8 cellular contexts compared by ENCODE assay signal in genomic region chr7:92810242-92810611, GRCh38. TPM values are rescaled to one million over a fixed set of nuclear protein-coding genes. Genes with fewer than 3 reads are reported as not detected.
DNase-seq lines count a peak whose midpoint lies in the region; ATAC-seq and TF ChIP-seq lines count a peak whose summit lies in the region.

No MANE protein-coding gene starts in this region.

- peaks cover 4% of the 10 kb centered on the region for H3K9me3 Mint-ChIP-seq in WTC11
- H3K9me3 Mint-ChIP-seq in naive thymus-derived CD4-positive, alpha-beta T cell, result peaks cover 0 to 2% (median 0%) of the 10 kb centered on the region in 11 donors

- no peaks in the 10 kb centered on the region for H3K4me1 ChIP-seq in right cardiac atrium (ENCODE audit: control insufficient read depth, insufficient read depth, low read length)
- peaks cover 21 to 30% of the 10 kb centered on the region in 2 donors for H3K4me1 ChIP-seq in naive thymus-derived CD4-positive, alpha-beta T cell (ENCODE audit: control insufficient read depth in 2 of 2, insufficient read depth in 2 of 2, low read length in 2 of 2)

- peaks cover 3% of the 10 kb centered on the region for H3K36me3 Mint-ChIP-seq in WTC11
- peaks cover 0 to 36% (median 0%) of the 10 kb centered on the region in 5 donors for H3K36me3 Mint-ChIP-seq in naive thymus-derived CD4-positive, alpha-beta T cell

- POLR2A ChIA-PET in WTC11 (lab: Charles Lee), result no interaction called here
- POLR2A ChIA-PET in naive thymus-derived CD4-positive, alpha-beta T cell (lab: Charles Lee), result no interaction called here

- CTCF ChIA-PET in WTC11 (lab: Charles Lee), result interaction anchor here (2.2 kb wide), 1 partner anchor 23 kb away, joined by 7 read pairs; no protein-coding TSS in a partner anchor
- CTCF ChIA-PET in naive thymus-derived CD4-positive, alpha-beta T cell (lab: Charles Lee), result no interaction called here

- ATAC-seq in Right ventricle myocardium superior (ENCODE audit: poor library complexity) (peak; percentile 33), right cardiac atrium (no peak), HG03354 (IDR thresholded peaks at IDR 0.05; ENCODE audit: poor library complexity, severe bottlenecking, unreplicated experiment) (peak; percentile 32), WTC11 (no peak; the same call in 1 of the 2 replicates)
- ATAC-seq in naive thymus-derived CD4-positive, alpha-beta T cell, result no peak

- TF ChIP-seq CTCF in WTC11 (IDR thresholded peaks at IDR 0.05), result no peak

- no peaks in the 10 kb centered on the region for H3K9me3 ChIP-seq in right cardiac atrium (ENCODE audit: control insufficient read depth, low read length)
- H3K9me3 ChIP-seq in naive thymus-derived CD4-positive, alpha-beta T cell (ENCODE audit: control insufficient read depth in 2 of 3, low read length in 3 of 3), result no peaks in the 10 kb centered on the region

- H3K27me3 Mint-ChIP-seq in WTC11 (ENCODE audit: low read depth), result no peaks in the 10 kb centered on the region
- no peaks in the 10 kb centered on the region for H3K27me3 Mint-ChIP-seq in naive thymus-derived CD4-positive, alpha-beta T cell

- whole genome bisulfite sequencing in right cardiac atrium, result 49% methylated on average over 4 of the region's 4 CpGs

- intact Hi-C loops in Right ventricle myocardium superior (cut with DNase I), result no loop called here
- intact Hi-C loops in right cardiac atrium (cut with DNase I), result no loop called here
- intact Hi-C loops in naive thymus-derived CD4-positive, alpha-beta T cell (cut with micrococcal nuclease), result loop anchor here in 1 of 2 donors (10.0 kb wide), 1 partner anchor 45 kb away; no protein-coding TSS in a partner anchor

- H3K27ac Mint-ChIP-seq in WTC11, result peak overlapping the region; percentile 88
- H3K27ac Mint-ChIP-seq in naive thymus-derived CD4-positive, alpha-beta T cell, result peak overlapping the region in 1 of 9 donors; percentile 92

- peak overlapping the region; percentile 25; the same call in 1 of the 2 replicates for H3K4me3 Mint-ChIP-seq in WTC11
- peak overlapping the region in 5 of 10 donors; percentile 2 to 70 (median 41) for H3K4me3 Mint-ChIP-seq in naive thymus-derived CD4-positive, alpha-beta T cell

- no peak overlapping the region for H3K27ac ChIP-seq in right cardiac atrium (ENCODE audit: low read length)
- H3K27ac ChIP-seq in naive thymus-derived CD4-positive, alpha-beta T cell (ENCODE audit: low read depth, low read length), result no peak overlapping the region

- DNase-seq in Right ventricle myocardium superior (no peak), right cardiac atrium (no peak), WTC11 (ENCODE audit: low spot score) (no peak), inferior parietal cortex (ENCODE audit: extremely low spot score) (no peak), SHP77 (lab: John Stamatoyannopoulos, UW) (no peak), NCI-H1105 treated with DMSO at 0.1 percent for 48 hours (lab: John Stamatoyannopoulos, UW) (no peak)
- DNase-seq in naive thymus-derived CD4-positive, alpha-beta T cell, result no peak

- H3K36me3 ChIP-seq in naive thymus-derived CD4-positive, alpha-beta T cell (ENCODE audit: control insufficient read depth in 2 of 3, insufficient read depth in 3 of 3, low read length in 3 of 3), result no peaks in the 10 kb centered on the region

- no peaks in the 10 kb centered on the region for H3K27me3 ChIP-seq in right cardiac atrium (ENCODE audit: control insufficient read depth, insufficient read depth)
- H3K27me3 ChIP-seq in naive thymus-derived CD4-positive, alpha-beta T cell (ENCODE audit: control insufficient read depth in 2 of 2, insufficient read depth in 2 of 2, low read length in 2 of 2), result no peaks in the 10 kb centered on the region

- H3K4me1 Mint-ChIP-seq in WTC11, result peaks cover 54% of the 10 kb centered on the region
- peaks cover 28 to 80% (median 48%) of the 10 kb centered on the region in 7 donors for H3K4me1 Mint-ChIP-seq in naive thymus-derived CD4-positive, alpha-beta T cell

- no peak overlapping the region for H3K4me3 ChIP-seq in right cardiac atrium (ENCODE audit: low read length)
- peak overlapping the region; percentile 11 for H3K4me3 ChIP-seq in naive thymus-derived CD4-positive, alpha-beta T cell (ENCODE audit: low read length)

TF ChIP-seq in WTC11, 78 proteins besides CTCF, POLR2A, EP300 and RAD21:
- TF ChIP-seq ZNF532 (CRISPR knock-in tag; IDR thresholded peaks at IDR 0.05; ENCODE audit: borderline replicate concordance), result no peak
- no peak for TF ChIP-seq ZNF317 (CRISPR knock-in tag; IDR thresholded peaks at IDR 0.05; ENCODE audit: borderline replicate concordance, low read depth)
- TF ChIP-seq TEAD4 (CRISPR knock-in tag; IDR thresholded peaks at IDR 0.05), result no peak
- TF ChIP-seq ETV6 (CRISPR knock-in tag; IDR thresholded peaks at IDR 0.05), result no peak
- no peak for TF ChIP-seq ZNF232 (CRISPR knock-in tag; IDR thresholded peaks at IDR 0.05)
- TF ChIP-seq, protein P1, sequence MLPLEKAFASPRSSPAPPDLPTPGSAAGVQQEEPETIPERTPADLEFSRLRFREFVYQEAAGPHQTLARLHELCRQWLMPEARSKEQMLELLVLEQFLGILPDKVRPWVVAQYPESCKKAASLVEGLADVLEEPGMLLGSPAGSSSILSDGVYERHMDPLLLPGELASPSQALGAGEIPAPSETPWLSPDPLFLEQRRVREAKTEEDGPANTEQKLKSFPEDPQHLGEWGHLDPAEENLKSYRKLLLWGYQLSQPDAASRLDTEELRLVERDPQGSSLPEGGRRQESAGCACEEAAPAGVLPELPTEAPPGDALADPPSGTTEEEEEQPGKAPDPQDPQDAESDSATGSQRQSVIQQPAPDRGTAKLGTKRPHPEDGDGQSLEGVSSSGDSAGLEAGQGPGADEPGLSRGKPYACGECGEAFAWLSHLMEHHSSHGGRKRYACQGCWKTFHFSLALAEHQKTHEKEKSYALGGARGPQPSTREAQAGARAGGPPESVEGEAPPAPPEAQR (CRISPR knock-in tag; IDR thresholded peaks at IDR 0.05), result no peak
- no peak for TF ChIP-seq GABPB1 (CRISPR knock-in tag; IDR thresholded peaks at IDR 0.05)
- TF ChIP-seq IRF2 (CRISPR knock-in tag; IDR thresholded peaks at IDR 0.05; ENCODE audit: borderline replicate concordance, low read depth), result no peak
- TF ChIP-seq CDX4 (CRISPR knock-in tag; IDR thresholded peaks at IDR 0.05; ENCODE audit: borderline replicate concordance), result no peak
- TF ChIP-seq FOXK1 (CRISPR knock-in tag; IDR thresholded peaks at IDR 0.05), result no peak

RNA-seq across cellular contexts. Expression of gene CDK6, which starts 26.1 kb away (rescaled TPM):
- 22.3 TPM for total RNA-seq in Right ventricle myocardium superior
- total RNA-seq in right cardiac atrium, result 1 to 10 TPM; 8.7 to 9.7 (median 9.2) TPM
- 1.8 TPM for polyA plus RNA-seq in right cardiac atrium
- 43.9 to 47.2 TPM (median 44.4 TPM) in 3 replicates for total RNA-seq in WTC11 (2021)
- total RNA-seq in naive thymus-derived CD4-positive, alpha-beta T cell, result 100 to 1,000 TPM in 1 of 5 experiments, 10 to 100 TPM in 4; 15.8 to 156 (median 61.9) TPM
- polyA plus RNA-seq in naive thymus-derived CD4-positive, alpha-beta T cell, result 10 to 100 TPM; 30.0 to 36.8 TPM

Comparison
In these comparisons a context has a peak if more than half of its experiments do, and no peak if none do; other contexts are left out.
1. ATAC-seq: peak in Right ventricle myocardium superior (single experiment) and HG03354 (single experiment); none in right cardiac atrium (0 of 2), WTC11 (single experiment) and naive thymus-derived CD4-positive, alpha-beta T cell (single experiment).